In genomic region chr3:7577513-7577912, GRCh38 we compare ENCODE assay signal across 36 cellular contexts.
"Had no signal": no experiment of that assay in that cellular context is flagged by ENCODE, and none has a peak within 500 bp of the region (broad histone marks: within the 10 kb centered on the region; RNA-seq: fewer than 3 reads in every experiment).

No MANE protein-coding gene starts in this region.

- H3K9me3 ChIP-seq: adrenal gland, ascending aorta, body of pancreas, breast epithelium had no signal

- H3K27ac ChIP-seq: adrenal gland, ascending aorta, body of pancreas, brain microvascular endothelial cell, breast epithelium, cardiac muscle cell had no signal

- H3K27ac Mint-ChIP-seq: activated naive CD4-positive, alpha-beta T cell treated with anti-CD3 and anti-CD28 coated beads for 36 hours; activated naive CD4-positive, alpha-beta T cell treated with anti-CD3 and anti-CD28 coated beads, Interleukin-2, amount 10 ng/mL, durations not matched to agents 7 days and 5 days; activated naive CD4-positive, alpha-beta T cell treated with anti-CD3 and anti-CD28 coated beads, Interleukin-2, amount 50 U/mL, for 24 hours; activated naive CD4-positive, alpha-beta T cell treated with anti-CD3 and anti-CD28 coated beads, Interleukin-2, amount 50 U/mL, for 72 hours; activated naive CD8-positive, alpha-beta T cell; activated naive CD8-positive, alpha-beta T cell treated with anti-CD3 and anti-CD28 coated beads for 36 hours; activated naive CD8-positive, alpha-beta T cell treated with anti-CD3 and anti-CD28 coated beads, Interleukin-2, amount 10 ng/mL, durations not matched to agents 7 days and 5 days; activated naive CD8-positive, alpha-beta T cell treated with anti-CD3 and anti-CD28 coated beads, Interleukin-2, amount 50 U/mL, for 24 hours; activated T-cell treated with anti-CD3 and anti-CD28 coated beads, Interleukin-2, amount 50 U/mL, for 72 hours; activated T-helper 1 cell treated with anti-CD3 and anti-CD28 coated beads, Interleukin-12 subunit alpha, Interleukin-12 subunit beta, Interleukin-2, Interleukin-4 antibody, amounts not matched to agents 30 ng/mL and 10 ng/mL and 1 ng/mL, durations not matched to agents 14 hours and 24 hours and 36 hours; activated T-helper 17 cell treated with anti-CD3 and anti-CD28 coated beads, Interleukin-2, amount 50 U/mL, for 72 hours; activated T-helper 2 cell treated with anti-CD3 and anti-CD28 coated beads, Interferon-gamma antibody, Interleukin-2, Interleukin-4, amounts not matched to agents 10 μg/mL and 5 μg/mL and 100 μg/mL, durations not matched to agents 14 hours and 24 hours and 36 hours; brain had no signal

- H3K27me3 ChIP-seq: adrenal gland, ascending aorta, body of pancreas, brain microvascular endothelial cell, breast epithelium, cardiac muscle cell had no signal

- H3K36me3 ChIP-seq: adrenal gland, ascending aorta, brain microvascular endothelial cell, breast epithelium, cardiac muscle cell had no signal

- H3K9me3 Mint-ChIP-seq: activated naive CD4-positive, alpha-beta T cell treated with anti-CD3 and anti-CD28 coated beads for 36 hours; activated naive CD4-positive, alpha-beta T cell treated with anti-CD3 and anti-CD28 coated beads, Interleukin-2, amount 10 ng/mL, durations not matched to agents 7 days and 5 days; activated naive CD4-positive, alpha-beta T cell treated with anti-CD3 and anti-CD28 coated beads, Interleukin-2, amount 50 U/mL, for 24 hours; activated naive CD4-positive, alpha-beta T cell treated with anti-CD3 and anti-CD28 coated beads, Interleukin-2, amount 50 U/mL, for 72 hours; activated naive CD8-positive, alpha-beta T cell treated with anti-CD3 and anti-CD28 coated beads for 36 hours; activated naive CD8-positive, alpha-beta T cell treated with anti-CD3 and anti-CD28 coated beads, Interleukin-2, amount 50 U/mL, for 24 hours; brain had no signal

- H3K4me3 ChIP-seq: adrenal gland, ascending aorta, body of pancreas, breast epithelium, cardiac muscle cell had no signal

- ATAC-seq: activated naive CD4-positive, alpha-beta T cell treated with anti-CD3 and anti-CD28 coated beads, Interleukin-2, amount 50 U/mL, for 72 hours; activated naive CD8-positive, alpha-beta T cell treated with anti-CD3 and anti-CD28 coated beads, Interleukin-2, amount 50 U/mL, for 24 hours; activated T-cell treated with anti-CD3 and anti-CD28 coated beads, Interleukin-2, amount 50 U/mL, for 4 hours; activated T-cell treated with anti-CD3 and anti-CD28 coated beads, Interleukin-2, amount 50 U/mL, for 72 hours; activated T-helper 17 cell treated with anti-CD3 and anti-CD28 coated beads, Interleukin-2, amount 50 U/mL, for 72 hours; body of pancreas had no signal

- H3K4me1 ChIP-seq: adrenal gland, body of pancreas had no signal

- H3K4me3 Mint-ChIP-seq: activated naive CD4-positive, alpha-beta T cell treated with anti-CD3 and anti-CD28 coated beads for 36 hours; activated naive CD4-positive, alpha-beta T cell treated with anti-CD3 and anti-CD28 coated beads, Interleukin-2, amount 10 ng/mL, durations not matched to agents 7 days and 5 days; activated naive CD4-positive, alpha-beta T cell treated with anti-CD3 and anti-CD28 coated beads, Interleukin-2, amount 50 U/mL, for 24 hours; activated naive CD8-positive, alpha-beta T cell; activated naive CD8-positive, alpha-beta T cell treated with anti-CD3 and anti-CD28 coated beads for 36 hours; activated naive CD8-positive, alpha-beta T cell treated with anti-CD3 and anti-CD28 coated beads, Interleukin-2, amount 10 ng/mL, durations not matched to agents 7 days and 5 days; activated naive CD8-positive, alpha-beta T cell treated with anti-CD3 and anti-CD28 coated beads, Interleukin-2, amount 50 U/mL, for 24 hours; activated T-cell treated with anti-CD3 and anti-CD28 coated beads, Interleukin-2, amount 50 U/mL, for 4 hours; activated T-cell treated with anti-CD3 and anti-CD28 coated beads, Interleukin-2, amount 50 U/mL, for 72 hours; activated T-helper 1 cell treated with anti-CD3 and anti-CD28 coated beads, Interleukin-12 subunit alpha, Interleukin-12 subunit beta, Interleukin-2, Interleukin-4 antibody, amounts not matched to agents 30 ng/mL and 10 ng/mL and 1 ng/mL, durations not matched to agents 14 hours and 24 hours and 36 hours; activated T-helper 17 cell treated with anti-CD3 and anti-CD28 coated beads, Interleukin-2, amount 50 U/mL, for 72 hours; brain; central memory CD8-positive, alpha-beta T cell had no signal

- H3K27me3 Mint-ChIP-seq: activated naive CD4-positive, alpha-beta T cell treated with anti-CD3 and anti-CD28 coated beads, Interleukin-2, amount 10 ng/mL, durations not matched to agents 7 days and 5 days; activated naive CD8-positive, alpha-beta T cell treated with anti-CD3 and anti-CD28 coated beads for 36 hours; activated naive CD8-positive, alpha-beta T cell treated with anti-CD3 and anti-CD28 coated beads, Interleukin-2, amount 10 ng/mL, durations not matched to agents 7 days and 5 days; activated naive CD8-positive, alpha-beta T cell treated with anti-CD3 and anti-CD28 coated beads, Interleukin-2, amount 50 U/mL, for 24 hours; brain; central memory CD8-positive, alpha-beta T cell had no signal

- H3K4me1 Mint-ChIP-seq: activated naive CD4-positive, alpha-beta T cell treated with anti-CD3 and anti-CD28 coated beads, Interleukin-2, amount 10 ng/mL, durations not matched to agents 7 days and 5 days; activated naive CD4-positive, alpha-beta T cell treated with anti-CD3 and anti-CD28 coated beads, Interleukin-2, amount 50 U/mL, for 24 hours; activated naive CD8-positive, alpha-beta T cell treated with anti-CD3 and anti-CD28 coated beads for 36 hours; activated naive CD8-positive, alpha-beta T cell treated with anti-CD3 and anti-CD28 coated beads, Interleukin-2, amount 10 ng/mL, durations not matched to agents 7 days and 5 days; activated naive CD8-positive, alpha-beta T cell treated with anti-CD3 and anti-CD28 coated beads, Interleukin-2, amount 50 U/mL, for 24 hours; activated T-helper 17 cell treated with anti-CD3 and anti-CD28 coated beads, Interleukin-2, amount 50 U/mL, for 72 hours; central memory CD8-positive, alpha-beta T cell had no signal

- DNase-seq: activated effector memory CD4-positive, alpha-beta T cell treated with anti-CD3 and anti-CD28 coated beads, Interleukin-2, amount 50 U/mL, for 16 hours; activated effector memory CD4-positive, alpha-beta T cell treated with Interleukin-2 at 50 U/mL for 16 hours; activated gamma-delta T cell; activated gamma-delta T cell treated with Interleukin-2 at 50 U/mL for 16 hours; activated naive CD4-positive, alpha-beta T cell; activated naive CD4-positive, alpha-beta T cell treated with anti-CD3 and anti-CD28 coated beads for 36 hours; activated naive CD4-positive, alpha-beta T cell treated with anti-CD3 and anti-CD28 coated beads, Interleukin-2, amount 10 ng/mL, durations not matched to agents 7 days and 5 days; activated naive CD4-positive, alpha-beta T cell treated with anti-CD3 and anti-CD28 coated beads, Interleukin-2, amount 50 U/mL, for 16 hours; activated naive CD4-positive, alpha-beta T cell treated with Interleukin-2 at 50 U/mL for 16 hours; activated naive CD8-positive, alpha-beta T cell treated with anti-CD3 and anti-CD28 coated beads for 36 hours; activated naive CD8-positive, alpha-beta T cell treated with anti-CD3 and anti-CD28 coated beads, Interleukin-2, amount 10 ng/mL, durations not matched to agents 7 days and 5 days; activated naive CD8-positive, alpha-beta T cell treated with anti-CD3 and anti-CD28 coated beads, Interleukin-2, amount 50 U/mL, for 24 hours; activated T-cell treated with anti-CD3 and anti-CD28 coated beads, Interleukin-2, amount 50 U/mL, for 4 hours; activated T-cell treated with anti-CD3 and anti-CD28 coated beads, Interleukin-2, amount 50 U/mL, for 48 hours; activated T-cell treated with anti-CD3 and anti-CD28 coated beads, Interleukin-2, amount 50 U/mL, for 72 hours; adrenal gland; amniotic stem cell; amygdala; anterior cingulate cortex; aorta; body of pancreas; brain microvascular endothelial cell; caudate nucleus; central memory CD4-positive, alpha-beta T cell; cerebellar nuclear complex had no signal

- H3K36me3 Mint-ChIP-seq: activated naive CD4-positive, alpha-beta T cell treated with anti-CD3 and anti-CD28 coated beads, Interleukin-2, amount 10 ng/mL, durations not matched to agents 7 days and 5 days; activated naive CD4-positive, alpha-beta T cell treated with anti-CD3 and anti-CD28 coated beads, Interleukin-2, amount 50 U/mL, for 24 hours; activated naive CD4-positive, alpha-beta T cell treated with anti-CD3 and anti-CD28 coated beads, Interleukin-2, amount 50 U/mL, for 72 hours; activated naive CD8-positive, alpha-beta T cell; activated naive CD8-positive, alpha-beta T cell treated with anti-CD3 and anti-CD28 coated beads for 36 hours; activated naive CD8-positive, alpha-beta T cell treated with anti-CD3 and anti-CD28 coated beads, Interleukin-2, amount 10 ng/mL, durations not matched to agents 7 days and 5 days; brain had no signal
